In the genomic region with DNA sequence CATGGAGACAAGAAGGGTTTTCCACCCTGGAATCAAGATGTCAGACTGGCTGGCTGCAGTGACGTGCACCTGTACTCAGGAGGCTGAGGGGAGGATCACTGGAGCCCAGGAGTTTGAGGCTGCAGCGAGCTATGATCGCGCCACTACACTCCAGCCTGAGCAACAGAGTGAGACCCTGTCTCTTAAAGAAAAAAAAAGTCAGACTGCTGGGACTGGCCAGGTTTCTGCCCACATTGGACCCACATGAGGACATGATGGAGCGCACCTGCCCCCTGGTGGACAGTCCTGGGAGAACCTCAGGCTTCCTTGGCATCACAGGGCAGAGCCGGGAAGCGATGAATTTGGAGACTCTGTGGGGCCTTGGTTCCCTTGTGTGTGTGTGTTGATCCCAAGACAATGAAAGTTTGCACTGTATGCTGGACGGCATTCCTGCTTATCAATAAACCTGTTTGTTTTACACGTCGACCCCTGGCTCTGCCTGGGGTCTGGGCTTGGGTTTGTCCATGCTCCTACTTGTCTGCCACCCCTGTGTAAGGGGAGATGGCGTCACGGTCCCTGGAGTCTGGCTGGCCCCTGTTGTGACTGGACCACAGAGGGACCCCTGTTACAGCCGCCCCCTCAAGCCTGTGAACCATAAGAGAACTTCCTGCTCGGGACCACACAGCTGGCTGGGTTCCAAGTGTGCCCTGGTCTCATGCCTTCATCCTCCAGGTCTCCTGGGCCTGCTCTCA, we compare ENCODE assay signal across 1 cellular context.
TF ChIP-seq lines count a peak whose summit lies in the region.

No MANE protein-coding gene starts in this region.

TF ChIP-seq in K562, 482 proteins besides CTCF, POLR2A, EP300 and RAD21 (continued from another document):
- TF ChIP-seq, protein P1, sequence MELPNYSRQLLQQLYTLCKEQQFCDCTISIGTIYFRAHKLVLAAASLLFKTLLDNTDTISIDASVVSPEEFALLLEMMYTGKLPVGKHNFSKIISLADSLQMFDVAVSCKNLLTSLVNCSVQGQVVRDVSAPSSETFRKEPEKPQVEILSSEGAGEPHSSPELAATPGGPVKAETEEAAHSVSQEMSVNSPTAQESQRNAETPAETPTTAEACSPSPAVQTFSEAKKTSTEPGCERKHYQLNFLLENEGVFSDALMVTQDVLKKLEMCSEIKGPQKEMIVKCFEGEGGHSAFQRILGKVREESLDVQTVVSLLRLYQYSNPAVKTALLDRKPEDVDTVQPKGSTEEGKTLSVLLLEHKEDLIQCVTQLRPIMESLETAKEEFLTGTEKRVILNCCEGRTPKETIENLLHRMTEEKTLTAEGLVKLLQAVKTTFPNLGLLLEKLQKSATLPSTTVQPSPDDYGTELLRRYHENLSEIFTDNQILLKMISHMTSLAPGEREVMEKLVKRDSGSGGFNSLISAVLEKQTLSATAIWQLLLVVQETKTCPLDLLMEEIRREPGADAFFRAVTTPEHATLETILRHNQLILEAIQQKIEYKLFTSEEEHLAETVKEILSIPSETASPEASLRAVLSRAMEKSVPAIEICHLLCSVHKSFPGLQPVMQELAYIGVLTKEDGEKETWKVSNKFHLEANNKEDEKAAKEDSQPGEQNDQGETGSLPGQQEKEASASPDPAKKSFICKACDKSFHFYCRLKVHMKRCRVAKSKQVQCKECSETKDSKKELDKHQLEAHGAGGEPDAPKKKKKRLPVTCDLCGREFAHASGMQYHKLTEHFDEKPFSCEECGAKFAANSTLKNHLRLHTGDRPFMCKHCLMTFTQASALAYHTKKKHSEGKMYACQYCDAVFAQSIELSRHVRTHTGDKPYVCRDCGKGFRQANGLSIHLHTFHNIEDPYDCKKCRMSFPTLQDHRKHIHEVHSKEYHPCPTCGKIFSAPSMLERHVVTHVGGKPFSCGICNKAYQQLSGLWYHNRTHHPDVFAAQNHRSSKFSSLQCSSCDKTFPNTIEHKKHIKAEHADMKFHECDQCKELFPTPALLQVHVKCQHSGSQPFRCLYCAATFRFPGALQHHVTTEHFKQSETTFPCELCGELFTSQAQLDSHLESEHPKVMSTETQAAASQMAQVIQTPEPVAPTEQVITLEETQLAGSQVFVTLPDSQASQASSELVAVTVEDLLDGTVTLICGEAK (IDR thresholded peaks at IDR 0.05), result no peak
- TF ChIP-seq, protein P1 (CRISPR knock-in tag; IDR thresholded peaks at IDR 0.05), result no peak
- TF ChIP-seq XRCC4 (IDR thresholded peaks at IDR 0.05; ENCODE audit: extremely low read depth, insufficient read depth, insufficient read length), result no peak
- no peak for TF ChIP-seq ZNF785 (CRISPR knock-in tag; IDR thresholded peaks at IDR 0.05)
- peak; percentile 27 for TF ChIP-seq ASH1L (IDR thresholded peaks at IDR 0.05; ENCODE audit: borderline replicate concordance, low read depth, partially characterized antibody)
- TF ChIP-seq, protein P2, sequence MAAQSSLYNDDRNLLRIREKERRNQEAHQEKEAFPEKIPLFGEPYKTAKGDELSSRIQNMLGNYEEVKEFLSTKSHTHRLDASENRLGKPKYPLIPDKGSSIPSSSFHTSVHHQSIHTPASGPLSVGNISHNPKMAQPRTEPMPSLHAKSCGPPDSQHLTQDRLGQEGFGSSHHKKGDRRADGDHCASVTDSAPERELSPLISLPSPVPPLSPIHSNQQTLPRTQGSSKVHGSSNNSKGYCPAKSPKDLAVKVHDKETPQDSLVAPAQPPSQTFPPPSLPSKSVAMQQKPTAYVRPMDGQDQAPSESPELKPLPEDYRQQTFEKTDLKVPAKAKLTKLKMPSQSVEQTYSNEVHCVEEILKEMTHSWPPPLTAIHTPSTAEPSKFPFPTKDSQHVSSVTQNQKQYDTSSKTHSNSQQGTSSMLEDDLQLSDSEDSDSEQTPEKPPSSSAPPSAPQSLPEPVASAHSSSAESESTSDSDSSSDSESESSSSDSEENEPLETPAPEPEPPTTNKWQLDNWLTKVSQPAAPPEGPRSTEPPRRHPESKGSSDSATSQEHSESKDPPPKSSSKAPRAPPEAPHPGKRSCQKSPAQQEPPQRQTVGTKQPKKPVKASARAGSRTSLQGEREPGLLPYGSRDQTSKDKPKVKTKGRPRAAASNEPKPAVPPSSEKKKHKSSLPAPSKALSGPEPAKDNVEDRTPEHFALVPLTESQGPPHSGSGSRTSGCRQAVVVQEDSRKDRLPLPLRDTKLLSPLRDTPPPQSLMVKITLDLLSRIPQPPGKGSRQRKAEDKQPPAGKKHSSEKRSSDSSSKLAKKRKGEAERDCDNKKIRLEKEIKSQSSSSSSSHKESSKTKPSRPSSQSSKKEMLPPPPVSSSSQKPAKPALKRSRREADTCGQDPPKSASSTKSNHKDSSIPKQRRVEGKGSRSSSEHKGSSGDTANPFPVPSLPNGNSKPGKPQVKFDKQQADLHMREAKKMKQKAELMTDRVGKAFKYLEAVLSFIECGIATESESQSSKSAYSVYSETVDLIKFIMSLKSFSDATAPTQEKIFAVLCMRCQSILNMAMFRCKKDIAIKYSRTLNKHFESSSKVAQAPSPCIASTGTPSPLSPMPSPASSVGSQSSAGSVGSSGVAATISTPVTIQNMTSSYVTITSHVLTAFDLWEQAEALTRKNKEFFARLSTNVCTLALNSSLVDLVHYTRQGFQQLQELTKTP (IDR thresholded peaks at IDR 0.05; ENCODE audit: low read depth in 1 of 2, partially characterized antibody in 2 of 2), result peak in 1 of 2 experiments; percentile 54
- peak; percentile 84 for TF ChIP-seq ZNF384 (IDR thresholded peaks at IDR 0.05; ENCODE audit: low read depth, low read length)
